ENCODE assay signal across 31 cellular contexts in genomic region chr2:164802095-164802744, GRCh38. TPM values are rescaled to one million over a fixed set of nuclear protein-coding genes. Genes with fewer than 3 reads are reported as not detected.
DNase-seq lines count a peak whose midpoint lies in the region; ATAC-seq, FAIRE-seq and TF ChIP-seq lines count a peak whose summit lies in the region.
"Had no signal": no experiment of that assay in that cellular context is flagged by ENCODE, and none has a peak within 500 bp of the region (broad histone marks: within the 10 kb centered on the region; RNA-seq: fewer than 3 reads in every experiment).

No MANE protein-coding gene starts in this region.

- no peak overlapping the region for H3K27ac ChIP-seq in OCI-LY3 (ENCODE audit: low read length)
- H3K27ac ChIP-seq in fibroblast of lung (ENCODE audit: insufficient read depth, low read length): no peak overlapping the region
- H3K27ac ChIP-seq in adrenal gland: no peak overlapping the region
- H3K27ac ChIP-seq: epithelial cell of prostate, KMS-11, lower lobe of right lung, prostate gland, WERI-Rb-1 had no signal

- FAIRE-seq in A204.1 (lab: Jason Lieb, UNC): peak; percentile 6
- FAIRE-seq: GM18507, urothelium cell line had no signal

- H3K36me3 ChIP-seq in OCI-LY3 (replicated peaks; ENCODE audit: low read depth, low read length) (no peaks in the 10 kb centered on the region), fibroblast of lung (ENCODE audit: control insufficient read depth, insufficient read depth, low read length) (no peaks in the 10 kb centered on the region), adrenal gland (replicated peaks in 1 of 2) (no peaks in the 10 kb centered on the region)
- H3K36me3 ChIP-seq: lower lobe of right lung, prostate gland, WERI-Rb-1 had no signal

- peak overlapping the region; percentile 32 for H3K27ac Mint-ChIP-seq in memory B cell
- H3K27ac Mint-ChIP-seq: activated naive CD4-positive, alpha-beta T cell treated with anti-CD3 and anti-CD28 coated beads, Interleukin-2, amount 50 U/mL, for 24 hours; CD8-positive, alpha-beta memory T cell; GM23338; immature natural killer cell; T-helper 2 cell treated with Interferon-gamma antibody and Interleukin-4, amounts not matched to agents 5 μg/mL and 100 μg/mL, for 36 hours had no signal

- peaks cover 41% of the 10 kb centered on the region for H3K4me1 ChIP-seq in OCI-LY3 (ENCODE audit: low read length)
- peaks cover 4% of the 10 kb centered on the region for H3K4me1 ChIP-seq in fibroblast of lung (ENCODE audit: control insufficient read depth, extremely low read depth, insufficient read depth, low read length)
- H3K4me1 ChIP-seq in adrenal gland (replicated peaks in 1 of 2): peaks cover 14 to 18% of the 10 kb centered on the region in 2 donors
- H3K4me1 ChIP-seq: prostate gland had no signal

- H3K9me3 Mint-ChIP-seq in memory B cell: peaks cover 2% of the 10 kb centered on the region
- H3K9me3 Mint-ChIP-seq: activated naive CD4-positive, alpha-beta T cell treated with anti-CD3 and anti-CD28 coated beads, Interleukin-2, amount 50 U/mL, for 24 hours; GM23338; immature natural killer cell; T-helper 2 cell treated with Interferon-gamma antibody and Interleukin-4, amounts not matched to agents 5 μg/mL and 100 μg/mL, for 36 hours had no signal

- 0 out of 2 replicates have a peak, but pooled peaks cover 3% of the 10 kb centered on the region for H3K79me2 ChIP-seq in OCI-LY3 (ENCODE audit: low read length)
- H3K79me2 ChIP-seq in fibroblast of lung (ENCODE audit: control insufficient read depth, insufficient read depth, low read length): no peaks in the 10 kb centered on the region

- peak overlapping the region; percentile 69; the same call in 1 of the 2 replicates for H3K4me3 ChIP-seq in OCI-LY3 (ENCODE audit: low read length)
- no peak overlapping the region for H3K4me3 ChIP-seq in fibroblast of lung (replicated peaks in 1 of 4; ENCODE audit: control extremely low read depth in 1 of 4, insufficient read depth in 1 of 4, low read depth in 3 of 4, low read length in 4 of 4)
- H3K4me3 ChIP-seq in adrenal gland: no peak overlapping the region
- H3K4me3 ChIP-seq: GM23338, lower lobe of right lung, prostate gland, skin epidermis had no signal

- peaks cover 26% of the 10 kb centered on the region for H3K4me1 Mint-ChIP-seq in memory B cell
- H3K4me1 Mint-ChIP-seq: activated naive CD4-positive, alpha-beta T cell treated with anti-CD3 and anti-CD28 coated beads, Interleukin-2, amount 50 U/mL, for 24 hours; CD8-positive, alpha-beta memory T cell; GM23338 had no signal

- peak overlapping the region; percentile 84 for H3K4me2 ChIP-seq in OCI-LY3 (ENCODE audit: low read length)
- peak overlapping the region; percentile 7 for H3K4me2 ChIP-seq in fibroblast of lung (ENCODE audit: extremely low read depth, insufficient read depth, low read length)
- H3K4me2 ChIP-seq: GM23338, KMS-11, SK-N-SH had no signal

- H3K4me3 Mint-ChIP-seq in memory B cell: peak overlapping the region; percentile 29
- H3K4me3 Mint-ChIP-seq: activated naive CD4-positive, alpha-beta T cell treated with anti-CD3 and anti-CD28 coated beads, Interleukin-2, amount 50 U/mL, for 24 hours; CD8-positive, alpha-beta memory T cell; GM23338; T-helper 2 cell treated with Interferon-gamma antibody and Interleukin-4, amounts not matched to agents 5 μg/mL and 100 μg/mL, for 36 hours had no signal

- no peak for TF ChIP-seq CTCF in OCI-LY3 (IDR thresholded peaks at IDR 0.05; ENCODE audit: low read depth, low read length)
- no peak for TF ChIP-seq CTCF in fibroblast of lung (conservative IDR thresholded peaks at IDR 0.05 in 1 of 2, IDR thresholded peaks at IDR 0.05 in 1 of 2; ENCODE audit: low read depth in 1 of 2, low read length in 2 of 2)
- no peak for TF ChIP-seq CTCF in adrenal gland (IDR thresholded peaks at IDR 0.05)

- H4K20me1 ChIP-seq in OCI-LY3 (ENCODE audit: insufficient read depth, low read length) (no peaks in the 10 kb centered on the region), fibroblast of lung (ENCODE audit: control insufficient read depth, extremely low read depth, insufficient read depth, low read length) (no peaks in the 10 kb centered on the region)

- H2AFZ ChIP-seq in OCI-LY3 (ENCODE audit: low read depth, low read length) (peak overlapping the region; percentile 86; the same call in 1 of the 2 replicates), fibroblast of lung (ENCODE audit: low read length) (peak overlapping the region; percentile 34)
- H2AFZ ChIP-seq: GM23338 had no signal

- H3K9me3 ChIP-seq in OCI-LY3 (ENCODE audit: insufficient read depth, low read length) (no peaks in the 10 kb centered on the region), fibroblast of lung (ENCODE audit: control insufficient read depth, insufficient read depth, low read depth, low read length) (no peaks in the 10 kb centered on the region), adrenal gland (replicated peaks in 1 of 3) (no peaks in the 10 kb centered on the region)
- H3K9me3 ChIP-seq: lower lobe of right lung, prostate gland, SK-N-SH had no signal

- peak overlapping the region; percentile 51 for H3K9ac ChIP-seq in OCI-LY3 (ENCODE audit: low read length)
- H3K9ac ChIP-seq in fibroblast of lung (ENCODE audit: insufficient read depth, low read length): no peak overlapping the region
- H3K9ac ChIP-seq: KMS-11, SK-N-SH had no signal

- DNase-seq in fibroblast of lung (ENCODE audit: low read depth in 2 of 2) (no peak), memory B cell (ENCODE audit: low spot score in 2 of 2) (no peak), adrenal gland (no peak), H4 (ENCODE audit: low spot score) (no peak), NCI-H1417 (lab: John Stamatoyannopoulos, UW) (no peak), NCI-H2196 treated with DMSO at 0.1 percent for 48 hours (lab: John Stamatoyannopoulos, UW; ENCODE audit: unreplicated experiment) (no peak)
- DNase-seq: activated CD4-positive, alpha-beta T cell treated with anti-CD3 and anti-CD28 coated beads, Interleukin-2, amount 50 U/mL, for 1 hour; CD8-positive, alpha-beta memory T cell; DMS153; foreskin fibroblast; GDM1; hippocampal formation; immature natural killer cell; lower lobe of right lung; NCI-H1694; NCI-H2171 treated with DMSO at 0.1 percent for 48 hours; NCI-H526 treated with DMSO at 0.1 percent for 48 hours; SK-N-SH; substantia nigra; WERI-Rb-1 had no signal

- intact Hi-C loops in adrenal gland (cut with DNase I): no loop called here

- 30 to 42% (median 36%) methylated on average over 1 of the region's 1 CpG for WGBS in adrenal gland, 4 donors

- TF ChIP-seq POLR2A in adrenal gland (IDR thresholded peaks at IDR 0.05): no peak

- H3K36me3 Mint-ChIP-seq in memory B cell: peaks cover 2% of the 10 kb centered on the region
- H3K36me3 Mint-ChIP-seq: activated naive CD4-positive, alpha-beta T cell treated with anti-CD3 and anti-CD28 coated beads, Interleukin-2, amount 50 U/mL, for 24 hours; CD8-positive, alpha-beta memory T cell; immature natural killer cell had no signal

- ATAC-seq in memory B cell (ENCODE audit: low read depth): no peak
- ATAC-seq: GM23338, lower lobe of right lung had no signal

- H3K27me3 ChIP-seq in OCI-LY3 (ENCODE audit: low read depth, low read length) (no peaks in the 10 kb centered on the region), fibroblast of lung (ENCODE audit: control insufficient read depth, insufficient read depth, low read length) (no peaks in the 10 kb centered on the region), adrenal gland (no peaks in the 10 kb centered on the region)

- no peaks in the 10 kb centered on the region for H3K27me3 Mint-ChIP-seq in memory B cell
- H3K27me3 Mint-ChIP-seq: activated naive CD4-positive, alpha-beta T cell treated with anti-CD3 and anti-CD28 coated beads, Interleukin-2, amount 50 U/mL, for 24 hours; CD8-positive, alpha-beta memory T cell had no signal

RNA-seq across cellular contexts. Expression of gene COBLL1, which starts 39.4 kb away (rescaled TPM):
- 5.1 and 10.1 TPM in 2 replicates for total RNA-seq in fibroblast of lung
- 3.7 and 11.9 TPM in 2 replicates for polyA plus RNA-seq in fibroblast of lung
- polyA plus RNA-seq in fibroblast of lung (2012): 3.3 and 12.6 TPM in 2 replicates
- polyA minus RNA-seq in fibroblast of lung (ENCODE audit: low replicate concordance): 0.93 and 10.9 TPM in 2 replicates
- 100 to 1,000 TPM; 133 to 365 (median 234) TPM for total RNA-seq in adrenal gland
- 100 to 1,000 TPM in 1 of 3 donors, 10 to 100 TPM in 2; 25.8 to 212 (median 26.1) TPM for polyA plus RNA-seq in adrenal gland
- total RNA-seq in H4 (2014; rRNA removed; shearing (Covaris generic)): 5.0 and 15.8 TPM in 2 replicates
- total RNA-seq: CD8-positive, alpha-beta memory T cell had no signal
- polyA plus RNA-seq: CD8-positive, alpha-beta memory T cell had no signal
